Comparison of ENCODE assay signal across 11 cellular contexts in genomic region chr10:30420266-30420665, GRCh38. TPM values are rescaled to one million over a fixed set of nuclear protein-coding genes. Genes with fewer than 3 reads are reported as not detected.
DNase-seq lines count a peak whose midpoint lies in the region; ATAC-seq and TF ChIP-seq lines count a peak whose summit lies in the region.
"Had no signal": no experiment of that assay in that cellular context is flagged by ENCODE, and none has a peak within 500 bp of the region (broad histone marks: within the 10 kb centered on the region; RNA-seq: fewer than 3 reads in every experiment).

No MANE protein-coding gene starts in this region.

- TF ChIP-seq CTCF in coronary artery (IDR thresholded peaks at IDR 0.05), result no peak

- peak overlapping the region in 2 of 11 experiments; percentile 7 to 72; a peak in 1 of 22 replicates for H3K27ac ChIP-seq in BLaER1 treated with 17β-estradiol and CSF1 and Interleukin-3, amounts not matched to agents 10 nM and 100 nM
- H3K27ac ChIP-seq in coronary artery, result no peak overlapping the region
- H3K27ac ChIP-seq: VCaP had no signal

- no peak overlapping the region for H3K9ac ChIP-seq in BLaER1 treated with 17β-estradiol and CSF1 and Interleukin-3, amounts not matched to agents 10 nM and 100 nM

- no peaks in the 10 kb centered on the region for H4K20me1 ChIP-seq in BLaER1 treated with 17β-estradiol and CSF1 and Interleukin-3, amounts not matched to agents 10 nM and 100 nM

- H3K4me2 ChIP-seq in BLaER1 treated with 17β-estradiol and CSF1 and Interleukin-3, amounts not matched to agents 10 nM and 100 nM, result peak overlapping the region in 8 of 11 experiments; percentile 4 to 71 (median 21); a peak in 9 of 22 replicates

- H3K27ac Mint-ChIP-seq in activated CD4-positive, alpha-beta T cell treated with anti-CD3 and anti-CD28 coated beads for 36 hours, result no peak overlapping the region
- H3K27ac Mint-ChIP-seq in activated naive CD4-positive, alpha-beta T cell treated with anti-CD3 and anti-CD28 coated beads for 36 hours, result no peak overlapping the region

- H3K36me3 ChIP-seq in BLaER1 treated with 17β-estradiol and CSF1 and Interleukin-3, amounts not matched to agents 10 nM and 100 nM, result no peaks in the 10 kb centered on the region

- CTCF ChIA-PET in activated CD4-positive, alpha-beta T cell treated with anti-CD3 and anti-CD28 coated beads for 36 hours (lab: Charles Lee), result interaction anchor here (0.6 to 2.2 kb wide), 5 partner anchors 10 to 171 kb away, joined by 4 to 10 read pairs (median 4); no protein-coding TSS in a partner anchor
- CTCF ChIA-PET in activated naive CD4-positive, alpha-beta T cell treated with anti-CD3 and anti-CD28 coated beads for 36 hours (lab: Charles Lee), result interaction anchor here (0.6 to 2.6 kb wide), 6 partner anchors 8 to 171 kb away, joined by 3 to 11 read pairs (median 3); no protein-coding TSS in a partner anchor

- no peaks in the 10 kb centered on the region for H3K27me3 ChIP-seq in BLaER1 treated with 17β-estradiol and CSF1 and Interleukin-3, amounts not matched to agents 10 nM and 100 nM

- intact Hi-C loops in activated CD4-positive, alpha-beta T cell treated with anti-CD3 and anti-CD28 coated beads for 36 hours (cut with DNase I, micrococcal nuclease), result no loop called here
- intact Hi-C loops in activated naive CD4-positive, alpha-beta T cell treated with anti-CD3 and anti-CD28 coated beads for 36 hours (cut with micrococcal nuclease), result no loop called here

- H3K27me3 Mint-ChIP-seq in activated CD4-positive, alpha-beta T cell treated with anti-CD3 and anti-CD28 coated beads for 36 hours, result no peaks in the 10 kb centered on the region
- no peaks in the 10 kb centered on the region for H3K27me3 Mint-ChIP-seq in activated naive CD4-positive, alpha-beta T cell treated with anti-CD3 and anti-CD28 coated beads for 36 hours (ENCODE audit: low read depth)

- no peak overlapping the region for H3K4me3 ChIP-seq in BLaER1 treated with 17β-estradiol and CSF1 and Interleukin-3, amounts not matched to agents 10 nM and 100 nM
- H3K4me3 ChIP-seq in coronary artery, result no peak overlapping the region
- H3K4me3 ChIP-seq: mucosa of descending colon had no signal

- no peak overlapping the region for H3K4me3 Mint-ChIP-seq in activated CD4-positive, alpha-beta T cell treated with anti-CD3 and anti-CD28 coated beads for 36 hours
- no peak overlapping the region for H3K4me3 Mint-ChIP-seq in activated naive CD4-positive, alpha-beta T cell treated with anti-CD3 and anti-CD28 coated beads for 36 hours

- H3K4me1 ChIP-seq in BLaER1 treated with 17β-estradiol and CSF1 and Interleukin-3, amounts not matched to agents 10 nM and 100 nM, result peaks cover 64 to 82% (median 76%) of the 10 kb centered on the region in 10 experiments

- H3K36me3 Mint-ChIP-seq in activated CD4-positive, alpha-beta T cell treated with anti-CD3 and anti-CD28 coated beads for 36 hours (ENCODE audit: low read depth), result no peaks in the 10 kb centered on the region
- no peaks in the 10 kb centered on the region for H3K36me3 Mint-ChIP-seq in activated naive CD4-positive, alpha-beta T cell treated with anti-CD3 and anti-CD28 coated beads for 36 hours (ENCODE audit: low read depth)

- no peaks in the 10 kb centered on the region for H3K9me3 ChIP-seq in BLaER1 treated with 17β-estradiol and CSF1 and Interleukin-3, amounts not matched to agents 10 nM and 100 nM (replicated peaks in 1 of 11)
- H3K9me3 ChIP-seq: mucosa of descending colon had no signal

- ATAC-seq in GM19043 (IDR thresholded peaks at IDR 0.05; ENCODE audit: low read depth, unreplicated experiment) (peak; percentile 68), HG02759 (IDR thresholded peaks at IDR 0.05; ENCODE audit: unreplicated experiment) (peak; percentile 74), HG03457 (IDR thresholded peaks at IDR 0.05; ENCODE audit: unreplicated experiment) (peak; percentile 46)
- ATAC-seq in activated CD4-positive, alpha-beta T cell treated with anti-CD3 and anti-CD28 coated beads for 36 hours, result no peak
- ATAC-seq: mucosa of descending colon had no signal

- POLR2A ChIA-PET in activated CD4-positive, alpha-beta T cell treated with anti-CD3 and anti-CD28 coated beads for 36 hours (lab: Charles Lee), result no interaction called here

- H3K9me3 Mint-ChIP-seq in activated CD4-positive, alpha-beta T cell treated with anti-CD3 and anti-CD28 coated beads for 36 hours (ENCODE audit: low read depth), result no peaks in the 10 kb centered on the region
- H3K9me3 Mint-ChIP-seq in activated naive CD4-positive, alpha-beta T cell treated with anti-CD3 and anti-CD28 coated beads for 36 hours, result no peaks in the 10 kb centered on the region

- peaks cover 30% of the 10 kb centered on the region for H3K4me1 Mint-ChIP-seq in activated CD4-positive, alpha-beta T cell treated with anti-CD3 and anti-CD28 coated beads for 36 hours
- peaks cover 24% of the 10 kb centered on the region for H3K4me1 Mint-ChIP-seq in activated naive CD4-positive, alpha-beta T cell treated with anti-CD3 and anti-CD28 coated beads for 36 hours (ENCODE audit: low read depth)

- DNase-seq in activated CD4-positive, alpha-beta T cell treated with anti-CD3 and anti-CD28 coated beads for 36 hours, result no peak
- no peak for DNase-seq in COLO668 (lab: John Stamatoyannopoulos, UW; ENCODE audit: unreplicated experiment)
- DNase-seq in coronary artery (ENCODE audit: low spot score), result no peak
- DNase-seq in activated naive CD4-positive, alpha-beta T cell treated with anti-CD3 and anti-CD28 coated beads for 36 hours, result no peak
- DNase-seq: mucosa of descending colon, NCI-H2107 had no signal

RNA-seq across cellular contexts. Expression of gene MAP3K8, which starts 13.7 kb away (rescaled TPM):
- total RNA-seq in activated CD4-positive, alpha-beta T cell treated with anti-CD3 and anti-CD28 coated beads for 36 hours, result 10 to 100 TPM; 19.9 to 22.9 TPM
- total RNA-seq in activated naive CD4-positive, alpha-beta T cell treated with anti-CD3 and anti-CD28 coated beads for 36 hours, result 10 to 100 TPM; 13.6 to 14.5 TPM
